ENCODE assay signal across 1 cellular context in the genomic region with DNA sequence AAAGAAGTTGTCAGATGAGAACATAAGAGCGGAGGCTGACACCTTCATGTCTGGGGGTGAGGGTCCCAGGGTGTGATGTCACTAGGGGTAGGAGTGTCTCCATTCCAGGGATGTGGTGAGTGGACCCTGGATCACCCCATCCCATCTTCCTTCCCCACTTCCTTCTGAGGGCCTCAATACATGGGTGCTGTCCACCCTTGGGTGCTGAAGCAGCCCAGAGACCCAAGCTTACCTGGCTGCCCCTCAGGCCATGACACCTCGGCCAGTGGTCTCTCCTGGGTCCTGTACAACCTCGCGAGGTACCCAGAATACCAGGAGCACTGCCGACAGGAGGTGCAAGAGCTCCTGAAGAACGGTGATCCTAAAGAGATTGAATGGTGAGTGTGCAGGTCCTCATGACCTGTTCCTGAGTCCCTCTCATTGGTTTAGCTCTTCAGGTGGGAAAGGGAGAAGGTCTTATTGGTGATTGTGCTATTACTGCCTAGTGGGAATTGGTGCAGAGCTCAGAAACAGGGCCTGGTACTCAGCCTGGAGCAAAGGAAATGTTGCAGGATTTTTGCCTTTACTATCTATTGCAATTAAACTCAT.
TF ChIP-seq lines count a peak whose summit lies in the region.

No MANE protein-coding gene starts in this region.

TF ChIP-seq in GM12878, 131 proteins besides CTCF, POLR2A, EP300 and RAD21 (continued from another document):
- TF ChIP-seq, protein P1, sequence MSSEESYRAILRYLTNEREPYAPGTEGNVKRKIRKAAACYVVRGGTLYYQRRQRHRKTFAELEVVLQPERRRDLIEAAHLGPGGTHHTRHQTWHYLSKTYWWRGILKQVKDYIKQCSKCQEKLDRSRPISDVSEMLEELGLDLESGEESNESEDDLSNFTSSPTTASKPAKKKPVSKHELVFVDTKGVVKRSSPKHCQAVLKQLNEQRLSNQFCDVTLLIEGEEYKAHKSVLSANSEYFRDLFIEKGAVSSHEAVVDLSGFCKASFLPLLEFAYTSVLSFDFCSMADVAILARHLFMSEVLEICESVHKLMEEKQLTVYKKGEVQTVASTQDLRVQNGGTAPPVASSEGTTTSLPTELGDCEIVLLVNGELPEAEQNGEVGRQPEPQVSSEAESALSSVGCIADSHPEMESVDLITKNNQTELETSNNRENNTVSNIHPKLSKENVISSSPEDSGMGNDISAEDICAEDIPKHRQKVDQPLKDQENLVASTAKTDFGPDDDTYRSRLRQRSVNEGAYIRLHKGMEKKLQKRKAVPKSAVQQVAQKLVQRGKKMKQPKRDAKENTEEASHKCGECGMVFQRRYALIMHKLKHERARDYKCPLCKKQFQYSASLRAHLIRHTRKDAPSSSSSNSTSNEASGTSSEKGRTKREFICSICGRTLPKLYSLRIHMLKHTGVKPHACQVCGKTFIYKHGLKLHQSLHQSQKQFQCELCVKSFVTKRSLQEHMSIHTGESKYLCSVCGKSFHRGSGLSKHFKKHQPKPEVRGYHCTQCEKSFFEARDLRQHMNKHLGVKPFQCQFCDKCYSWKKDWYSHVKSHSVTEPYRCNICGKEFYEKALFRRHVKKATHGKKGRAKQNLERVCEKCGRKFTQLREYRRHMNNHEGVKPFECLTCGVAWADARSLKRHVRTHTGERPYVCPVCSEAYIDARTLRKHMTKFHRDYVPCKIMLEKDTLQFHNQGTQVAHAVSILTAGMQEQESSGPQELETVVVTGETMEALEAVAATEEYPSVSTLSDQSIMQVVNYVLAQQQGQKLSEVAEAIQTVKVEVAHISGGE (CRISPR knock-in tag; IDR thresholded peaks at IDR 0.05), result no peak
